Comparison of ENCODE assay signal across 18 cellular contexts in genomic region chr22:30192427-30192826, GRCh38. TPM values are rescaled to one million over a fixed set of nuclear protein-coding genes. Genes with fewer than 3 reads are reported as not detected.
DNase-seq lines count a peak whose midpoint lies in the region; ATAC-seq, FAIRE-seq and TF ChIP-seq lines count a peak whose summit lies in the region.
"Had no signal": no experiment of that assay in that cellular context is flagged by ENCODE, and none has a peak within 500 bp of the region (broad histone marks: within the 10 kb centered on the region; RNA-seq: fewer than 3 reads in every experiment).

No MANE protein-coding gene starts in this region.

- H3K4me1 ChIP-seq in OCI-LY7 (ENCODE audit: insufficient read depth, low read length, poor library complexity, severe bottlenecking) (peaks cover 27% of the 10 kb centered on the region), endothelial cell of umbilical vein (ENCODE audit: control insufficient read depth, extremely low read depth, insufficient read depth, low read length) (peaks cover 44% of the 10 kb centered on the region), A673 (ENCODE audit: insufficient read depth, low read length, poor library complexity, severe bottlenecking) (peaks cover 23% of the 10 kb centered on the region), body of pancreas (peaks cover 19% of the 10 kb centered on the region)
- H3K4me1 ChIP-seq: neural progenitor cell had no signal

- no peak overlapping the region; the same call in 1 of the 2 replicates for H2AFZ ChIP-seq in OCI-LY7 (ENCODE audit: low read length)
- H2AFZ ChIP-seq in endothelial cell of umbilical vein (ENCODE audit: low read depth, low read length): peak overlapping the region; percentile 42
- H2AFZ ChIP-seq: neural progenitor cell had no signal

- FAIRE-seq in endothelial cell of umbilical vein (lab: Jason Lieb, UNC): peak; percentile 88

- H3K9me1 ChIP-seq in endothelial cell of umbilical vein (replicated peaks; ENCODE audit: control insufficient read depth, extremely low read depth, insufficient read depth, low read length): no peaks in the 10 kb centered on the region

- H4K20me1 ChIP-seq in OCI-LY7 (ENCODE audit: insufficient read depth, low read length) (no peaks in the 10 kb centered on the region), endothelial cell of umbilical vein (replicated peaks; ENCODE audit: control insufficient read depth, extremely low read depth, insufficient read depth, low read length) (no peaks in the 10 kb centered on the region)

- no TSS peak for BruUV-seq in OCI-LY7 (replicated peaks; lab: Mats Ljungman, UMichigan)
- no TSS peak for BruUV-seq in endothelial cell of umbilical vein (replicated peaks; lab: Mats Ljungman, UMichigan)
- no TSS peak for BruUV-seq in A673 (replicated peaks; lab: Mats Ljungman, UMichigan)

- CTCF ChIA-PET in GM10248 (lab: Yijun Ruan, JAX): interaction anchor here (1.0 to 1.4 kb wide), 2 partner anchors 14 to 71 kb away, joined by 4 read pairs; no protein-coding TSS in a partner anchor
- CTCF ChIA-PET in OCI-LY7 (lab: Charles Lee; ENCODE audit: unreplicated experiment): no interaction called here
- CTCF ChIA-PET in endothelial cell of umbilical vein (lab: Charles Lee): no interaction called here
- CTCF ChIA-PET in A673 (lab: Charles Lee): no interaction called here

- TF ChIP-seq CTCF in GM10248 (IDR thresholded peaks at IDR 0.05; ENCODE audit: control extremely low read depth, extremely low read depth, low read depth, missing control alignments) (no peak), OCI-LY7 (conservative IDR thresholded peaks at IDR 0.05; ENCODE audit: low read length) (no peak), endothelial cell of umbilical vein (IDR thresholded peaks at IDR 0.05; ENCODE audit: extremely low read depth in 1 of 2, insufficient read depth in 1 of 2, low read depth in 1 of 2, low read length in 2 of 2) (no peak), A673 (conservative IDR thresholded peaks at IDR 0.05; ENCODE audit: low read depth, low read length) (no peak), body of pancreas (IDR thresholded peaks at IDR 0.05) (no peak)

- H3K4me3 ChIP-seq in OCI-LY7 (ENCODE audit: low read depth, low read length, poor library complexity, severe bottlenecking) (no peak overlapping the region), endothelial cell of umbilical vein (replicated peaks in 1 of 3; ENCODE audit: insufficient read depth in 1 of 3, low read depth in 1 of 3, low read length in 3 of 3) (no peak overlapping the region), A673 (ENCODE audit: low read depth, low read length, poor library complexity, severe bottlenecking) (no peak overlapping the region), body of pancreas (no peak overlapping the region)
- H3K4me3 ChIP-seq: coronary artery, esophagus squamous epithelium, neural progenitor cell, skin epidermis had no signal

- intact Hi-C loops in OCI-LY7 (cut with micrococcal nuclease; ENCODE audit: unreplicated experiment): no loop called here
- intact Hi-C loops in endothelial cell of umbilical vein (cut with micrococcal nuclease): no loop called here
- intact Hi-C loops in A673 (cut with micrococcal nuclease; ENCODE audit: unreplicated experiment): no loop called here
- intact Hi-C loops in body of pancreas (cut with DNase I): no loop called here

- H3K27ac ChIP-seq in OCI-LY7 (ENCODE audit: low read depth, low read length, poor library complexity, severe bottlenecking) (no peak overlapping the region), endothelial cell of umbilical vein (ENCODE audit: insufficient read depth, low read depth, low read length) (peak overlapping the region; percentile 27), A673 (ENCODE audit: low read depth, low read length, poor library complexity, severe bottlenecking) (no peak overlapping the region), body of pancreas (no peak overlapping the region)
- H3K27ac ChIP-seq: coronary artery, esophagus squamous epithelium, neural progenitor cell had no signal

- H3K79me2 ChIP-seq in OCI-LY7 (ENCODE audit: insufficient read depth, low read depth, low read length) (no peaks in the 10 kb centered on the region), endothelial cell of umbilical vein (ENCODE audit: control insufficient read depth, insufficient read depth, low read length) (no peaks in the 10 kb centered on the region)

- H3K36me3 ChIP-seq in OCI-LY7 (ENCODE audit: insufficient read depth, low read length) (no peaks in the 10 kb centered on the region), endothelial cell of umbilical vein (ENCODE audit: control insufficient read depth in 2 of 2, extremely low read depth in 1 of 2, insufficient read depth in 2 of 2, low read length in 2 of 2) (no peaks in the 10 kb centered on the region), A673 (ENCODE audit: insufficient read depth, low read length, poor library complexity, severe bottlenecking) (no peaks in the 10 kb centered on the region), body of pancreas (replicated peaks in 1 of 2; ENCODE audit: insufficient read depth in 1 of 2, low read depth in 2 of 2) (no peaks in the 10 kb centered on the region)
- H3K36me3 ChIP-seq: esophagus squamous epithelium, neural progenitor cell had no signal

- H3K9me2 ChIP-seq in OCI-LY7 (ENCODE audit: insufficient read depth, low read length): no peaks in the 10 kb centered on the region

- ATAC-seq in body of pancreas: no peak
- ATAC-seq: left ventricle myocardium superior had no signal

- no peaks in the 10 kb centered on the region for H3K9me3 ChIP-seq in OCI-LY7 (ENCODE audit: low read length)
- no peaks in the 10 kb centered on the region for H3K9me3 ChIP-seq in endothelial cell of umbilical vein (replicated peaks; ENCODE audit: control insufficient read depth, insufficient read depth, low read length)
- H3K9me3 ChIP-seq in A673 (ENCODE audit: low read depth, low read length, poor library complexity, severe bottlenecking): no peaks in the 10 kb centered on the region
- no peaks in the 10 kb centered on the region for H3K9me3 ChIP-seq in body of pancreas
- H3K9me3 ChIP-seq: esophagus squamous epithelium had no signal

- 86 to 88% methylated on average over 1 of the region's 1 CpG for WGBS in body of pancreas, 2 donors

- dilution Hi-C loops in endothelial cell of umbilical vein (cut with MboI; ENCODE audit: extremely low pct_ligation_motif_present, low sequenced_read_pairs): no loop called here

- TF ChIP-seq POLR2A in endothelial cell of umbilical vein (IDR thresholded peaks at IDR 0.05; ENCODE audit: low read depth, low read length) (no peak), body of pancreas (IDR thresholded peaks at IDR 0.05) (no peak)

- DNase-seq in CD1c-positive myeloid dendritic cell (ENCODE audit: extremely low spot score) (peak; percentile 31), GM10248 (ENCODE audit: extremely low spot score) (peak; percentile 15), OCI-LY7 (ENCODE audit: low spot score) (peak; percentile 43), endothelial cell of umbilical vein (ENCODE audit: low read depth, low spot score) (peak; percentile 47), A673 (ENCODE audit: low spot score) (no peak), HUDEP-2 (lab: John Stamatoyannopoulos, UW; ENCODE audit: unreplicated experiment in 76 of 76) (no peak), body of pancreas (no peak)
- DNase-seq in NK-92 treated with Interleukin-12 subunit alpha and Interleukin-12 subunit beta, amount 100 ng/mL, for 24 hours (lab: John Stamatoyannopoulos, UW): no peak
- DNase-seq: amniotic stem cell, esophagus squamous epithelium, left ventricle myocardium superior, NCI-H1105 treated with DMSO at 0.1 percent for 48 hours, NCI-H69, Right ventricle myocardium superior had no signal

- POLR2A ChIA-PET in GM10248 (lab: Yijun Ruan, JAX): no interaction called here
- POLR2A ChIA-PET in OCI-LY7 (lab: Charles Lee): interaction anchor here (0.6 kb wide), 1 partner anchor 16 kb away, joined by 3 read pairs; no protein-coding TSS in a partner anchor
- POLR2A ChIA-PET in endothelial cell of umbilical vein (lab: Charles Lee): no interaction called here
- POLR2A ChIA-PET in A673 (lab: Charles Lee; ENCODE audit: low non-redundant PET): no interaction called here

- H3K4me2 ChIP-seq in OCI-LY7 (ENCODE audit: low read length) (peak overlapping the region; percentile 35), endothelial cell of umbilical vein (ENCODE audit: insufficient read depth, low read length) (peak overlapping the region; percentile 39)
- H3K4me2 ChIP-seq: neural progenitor cell had no signal

- no peak overlapping the region for H3K9ac ChIP-seq in endothelial cell of umbilical vein (replicated peaks; ENCODE audit: extremely low read depth, insufficient read depth, low read length)
- H3K9ac ChIP-seq: neural progenitor cell had no signal

- no peaks in the 10 kb centered on the region for H3K27me3 ChIP-seq in endothelial cell of umbilical vein (ENCODE audit: control insufficient read depth in 2 of 2, insufficient read depth in 2 of 2, low read length in 2 of 2)
- no peaks in the 10 kb centered on the region for H3K27me3 ChIP-seq in A673 (replicated peaks; ENCODE audit: insufficient read depth, low read depth, low read length, poor library complexity)
- no peaks in the 10 kb centered on the region for H3K27me3 ChIP-seq in body of pancreas
- H3K27me3 ChIP-seq: neural progenitor cell had no signal

TF ChIP-seq in endothelial cell of umbilical vein, 7 proteins besides CTCF, POLR2A, EP300 and RAD21:
- peak; percentile 50 for TF ChIP-seq FOS (IDR thresholded peaks at IDR 0.05; ENCODE audit: borderline replicate concordance, insufficient read depth, low read length)
- no peak for TF ChIP-seq GATA2 (IDR thresholded peaks at IDR 0.05; ENCODE audit: insufficient read depth, insufficient read length, low read depth, low read length)
- no peak for TF ChIP-seq EZH2 (IDR thresholded peaks at IDR 0.05; ENCODE audit: borderline replicate concordance, low read depth, low read length, severe bottlenecking)

RNA-seq across cellular contexts. Expression of gene LIF, which starts 54.1 kb away (rescaled TPM):
- 0.06 TPM in 1 of 2 replicates, not detected in the other for total RNA-seq in OCI-LY7 (2014; rRNA removed; shearing (Covaris generic))
- not detected in 2 replicates for total RNA-seq in OCI-LY7 (2022)
- 0.27 and 0.35 TPM in 2 replicates for total RNA-seq in endothelial cell of umbilical vein
- 0.12 and 0.35 TPM in 2 replicates for polyA plus RNA-seq in endothelial cell of umbilical vein
- polyA plus RNA-seq in endothelial cell of umbilical vein (2011; cell fraction: cytosol; rRNA removed): 0.06 and 0.16 TPM in 2 replicates
- 0.66 and 1.1 TPM in 2 replicates for polyA plus RNA-seq in endothelial cell of umbilical vein (2011; cell fraction: nucleus; rRNA removed)
- polyA plus RNA-seq in endothelial cell of umbilical vein (2012): 0.56 and 0.87 TPM in 2 replicates
- 0.19 TPM in 1 of 2 replicates, not detected in the other for polyA minus RNA-seq in endothelial cell of umbilical vein
- polyA minus RNA-seq in endothelial cell of umbilical vein (2011; cell fraction: cytosol; rRNA and poly(A)+ RNA removed): 1.1 TPM
- polyA minus RNA-seq in endothelial cell of umbilical vein (2011; cell fraction: nucleus; rRNA and poly(A)+ RNA removed): 0.24 and 1.2 TPM in 2 replicates
- 0.24 and 0.59 TPM in 2 replicates for total RNA-seq in A673 (2021)
- 1 to 10 TPM in 1 of 2 donors, under 1 TPM in 1; 0.52 to 1.3 TPM for total RNA-seq in body of pancreas
- total RNA-seq: temporal lobe had no signal

Comparison
In these comparisons a context has a peak if more than half of its experiments do, and no peak if none do; other contexts are left out.
1. DNase-seq: peak in CD1c-positive myeloid dendritic cell (single experiment), GM10248 (single experiment), OCI-LY7 (single experiment) and endothelial cell of umbilical vein (single experiment); none in NK-92 treated with Interleukin-12 subunit alpha and Interleukin-12 subunit beta, amount 100 ng/mL, for 24 hours (single experiment), A673 (single experiment), HUDEP-2 (0 of 76) and body of pancreas (0 of 4).